8 cellular contexts compared by ENCODE assay signal in the genomic region with DNA sequence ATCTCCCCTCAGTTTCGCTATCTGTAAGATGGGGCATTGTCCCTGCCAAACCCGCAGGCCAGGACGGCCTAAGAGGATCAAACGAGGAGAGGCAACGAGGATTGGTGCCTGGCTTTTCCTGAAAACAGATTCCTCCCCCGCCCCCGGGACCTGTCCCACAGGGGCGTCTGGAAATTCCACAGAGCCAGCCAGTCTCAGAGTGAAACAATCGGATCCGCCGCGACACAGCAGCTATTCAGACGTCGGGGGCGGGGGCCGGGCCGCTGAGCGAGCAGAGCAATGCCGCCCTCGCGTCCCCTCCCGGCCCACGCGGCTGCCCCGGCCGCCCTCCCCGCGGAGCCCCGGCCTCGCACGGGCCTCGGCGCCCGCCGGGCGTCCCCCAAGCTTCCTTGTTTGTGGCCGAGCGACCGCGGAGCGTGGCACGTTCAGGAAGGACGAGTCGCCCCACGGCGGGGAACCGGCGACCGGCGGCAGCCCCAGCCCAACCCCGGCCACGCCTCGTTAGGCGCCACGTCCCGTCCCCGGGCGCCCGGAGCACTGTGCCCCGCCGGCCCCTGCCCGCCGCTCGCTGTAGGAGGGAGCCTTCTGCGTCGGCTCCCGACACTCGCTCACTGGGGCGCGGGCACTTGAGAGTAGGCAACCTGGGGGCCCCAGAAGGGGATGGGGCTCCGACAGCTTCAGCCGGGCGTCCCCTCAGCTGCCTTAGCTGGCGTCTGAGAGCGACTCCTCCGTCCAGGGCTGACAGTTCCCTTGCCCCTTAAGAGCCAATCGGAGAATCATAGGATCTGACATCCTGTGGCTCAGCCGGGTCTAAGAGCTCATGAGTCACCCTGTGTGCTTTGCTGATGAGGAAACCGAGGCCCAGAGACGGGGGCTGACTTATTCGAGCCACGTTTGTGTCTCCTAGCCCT. TPM values are rescaled to one million over a fixed set of nuclear protein-coding genes. Genes with fewer than 3 reads are reported as not detected.
DNase-seq lines count a peak whose midpoint lies in the region; ATAC-seq, FAIRE-seq and TF ChIP-seq lines count a peak whose summit lies in the region.

No MANE protein-coding gene starts in this region.

- H3K4me1 ChIP-seq in BLaER1 treated with 17β-estradiol and CSF1 and Interleukin-3, amounts not matched to agents 10 nM and 100 nM: peaks cover 0 to 34% (median 26%) of the 10 kb centered on the region in 10 experiments; a peak in 18 of 20 replicates
- H3K4me1 ChIP-seq in left ventricle myocardium inferior: peaks cover 18% of the 10 kb centered on the region
- H3K4me1 ChIP-seq in psoas muscle: no peaks in the 10 kb centered on the region

- H3K27me3 ChIP-seq in BLaER1 treated with 17β-estradiol and CSF1 and Interleukin-3, amounts not matched to agents 10 nM and 100 nM: peaks cover 0 to 20% (median 16%) of the 10 kb centered on the region in 11 experiments; a peak in 11 of 22 replicates
- no peaks in the 10 kb centered on the region for H3K27me3 ChIP-seq in left ventricle myocardium inferior (ENCODE audit: low read depth)
- peaks cover 0 to 25% (median 3%) of the 10 kb centered on the region in 3 donors for H3K27me3 ChIP-seq in psoas muscle (ENCODE audit: insufficient read depth in 3 of 3, low read length in 2 of 3)

- H3K27ac ChIP-seq in BLaER1 treated with 17β-estradiol and CSF1 and Interleukin-3, amounts not matched to agents 10 nM and 100 nM: peak overlapping the region; percentile 45 to 87 (median 69); a peak in 21 of 22 replicates
- H3K27ac ChIP-seq in left ventricle myocardium inferior (replicated peaks): peak overlapping the region; percentile 88
- peak overlapping the region; percentile 78 for H3K27ac ChIP-seq in psoas muscle

- H3K9me3 ChIP-seq in BLaER1 treated with 17β-estradiol and CSF1 and Interleukin-3, amounts not matched to agents 10 nM and 100 nM (replicated peaks in 1 of 11): no peaks in the 10 kb centered on the region
- no peaks in the 10 kb centered on the region for H3K9me3 ChIP-seq in left ventricle myocardium inferior (replicated peaks)
- H3K9me3 ChIP-seq in psoas muscle: no peaks in the 10 kb centered on the region

- intact Hi-C loops in left ventricle myocardium inferior (cut with micrococcal nuclease): no loop called here
- intact Hi-C loops in psoas muscle (cut with DNase I): no loop called here

- DNase-seq in T-helper 1 cell (peak; percentile 20 to 47 (median 26)), amniotic epithelial cell (ENCODE audit: low read depth) (peak; percentile 87), left ventricle myocardium inferior (peak; percentile 68), psoas muscle (peak; percentile 66 to 73), urothelium cell line (ENCODE audit: low spot score) (peak; percentile 84)

- H3K36me3 ChIP-seq in BLaER1 treated with 17β-estradiol and CSF1 and Interleukin-3, amounts not matched to agents 10 nM and 100 nM: no peaks in the 10 kb centered on the region
- H3K36me3 ChIP-seq in left ventricle myocardium inferior (no peaks in the 10 kb centered on the region), psoas muscle (ENCODE audit: insufficient read depth in 1 of 2, low read depth in 1 of 2) (no peaks in the 10 kb centered on the region)

- no peak for FAIRE-seq in urothelium cell line (lab: Jason Lieb, UNC)

- ATAC-seq in HG02885 (IDR thresholded peaks at IDR 0.05; ENCODE audit: poor library complexity, unreplicated experiment) (peak; percentile 45), psoas muscle (peak; percentile 76 to 85 (median 81)), GM21423 (IDR thresholded peaks at IDR 0.05; ENCODE audit: unreplicated experiment) (no peak)

- peak overlapping the region; percentile 86 to 96 (median 92) for H3K4me2 ChIP-seq in BLaER1 treated with 17β-estradiol and CSF1 and Interleukin-3, amounts not matched to agents 10 nM and 100 nM

- 2 to 3% (median 2%) methylated on average over 60 to 82 of the region's 82 CpGs for WGBS in psoas muscle, 3 donors

- TF ChIP-seq CTCF in left ventricle myocardium inferior (IDR thresholded peaks at IDR 0.05; ENCODE audit: borderline replicate concordance) (no peak), psoas muscle (IDR thresholded peaks at IDR 0.05) (no peak)

- H3K9ac ChIP-seq in BLaER1 treated with 17β-estradiol and CSF1 and Interleukin-3, amounts not matched to agents 10 nM and 100 nM: peak overlapping the region; percentile 62 to 85 (median 78)

- peak overlapping the region; percentile 54 to 75 (median 62) for H3K4me3 ChIP-seq in BLaER1 treated with 17β-estradiol and CSF1 and Interleukin-3, amounts not matched to agents 10 nM and 100 nM
- H3K4me3 ChIP-seq in left ventricle myocardium inferior (peak overlapping the region; percentile 66), psoas muscle (peak overlapping the region; percentile 71)

- no peaks in the 10 kb centered on the region for H4K20me1 ChIP-seq in BLaER1 treated with 17β-estradiol and CSF1 and Interleukin-3, amounts not matched to agents 10 nM and 100 nM

RNA-seq across cellular contexts. Expression of a gene that starts 29.7 kb away (rescaled TPM):
- total RNA-seq in left ventricle myocardium inferior (0.52 TPM), psoas muscle (1 to 10 TPM in 3 of 4 donors, under 1 TPM in 1; 0.30 to 4.2 (median 1.7) TPM)
- under 1 TPM; 0.59 to 0.70 (median 0.68) TPM for polyA plus RNA-seq in psoas muscle

RNA-seq across cellular contexts. Expression of a gene that starts 49.8 kb away (rescaled TPM):
- 4.9 TPM for total RNA-seq in left ventricle myocardium inferior
- total RNA-seq in psoas muscle: 1 to 10 TPM; 1.9 to 3.8 (median 2.5) TPM
- 1 to 10 TPM; 1.1 to 2.9 (median 2.1) TPM for polyA plus RNA-seq in psoas muscle

RNA-seq across cellular contexts. Expression of a gene that starts 49.9 kb away (rescaled TPM):
- total RNA-seq in left ventricle myocardium inferior (2.2 TPM), psoas muscle (1 to 10 TPM in 1 of 4 donors, under 1 TPM in 3; 0.39 to 2.0 (median 0.49) TPM)
- 1 to 10 TPM in 1 of 3 donors, under 1 TPM in 2; 0.32 to 1.3 (median 0.58) TPM for polyA plus RNA-seq in psoas muscle

Comparison
In these comparisons a context has a peak if more than half of its experiments do, and no peak if none do; other contexts are left out.
1. DNase-seq: peak in every context shown above with its lines; median percentile 87 in amniotic epithelial cell; 84 in urothelium cell line; 70 in psoas muscle; 68 in left ventricle myocardium inferior; 26 in T-helper 1 cell.